ENCODE assay signal across 7 cellular contexts in the genomic region with DNA sequence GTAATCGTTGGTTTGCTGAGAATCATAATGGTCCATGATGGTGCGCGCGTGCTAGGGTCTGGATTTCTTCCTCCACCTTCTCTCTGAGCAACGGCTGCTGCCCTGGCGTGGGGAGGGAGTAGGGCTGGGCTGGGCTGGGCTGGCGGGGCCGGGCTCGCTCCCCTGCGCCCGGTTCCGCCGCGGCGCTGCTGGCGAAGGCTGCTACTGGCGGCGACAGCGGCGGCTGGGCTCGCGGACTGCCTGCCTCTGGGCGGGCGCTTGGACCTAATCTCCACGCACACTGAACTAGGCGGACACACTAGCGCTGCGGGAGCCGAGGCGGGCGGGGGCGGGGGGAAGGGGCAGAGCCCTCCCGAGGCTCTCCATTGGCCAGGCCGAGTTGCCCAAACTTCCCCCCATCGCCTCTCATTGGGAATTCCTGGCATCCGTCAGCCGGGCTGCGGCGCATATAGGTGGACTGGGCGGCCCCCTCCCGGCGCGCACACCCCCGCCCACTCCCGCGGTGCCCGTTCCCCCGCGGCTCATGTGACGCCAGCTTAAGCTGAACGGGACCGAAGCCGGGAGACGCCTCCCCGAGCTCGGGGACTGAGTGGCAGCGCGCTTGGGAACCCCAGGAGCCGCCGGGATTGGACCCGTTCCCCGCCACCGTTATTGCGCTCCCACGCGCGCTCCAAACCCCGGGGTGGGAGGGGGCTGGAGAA. TPM values are rescaled to one million over a fixed set of nuclear protein-coding genes. Genes with fewer than 3 reads are reported as not detected.
DNase-seq lines count a peak whose midpoint lies in the region; TF ChIP-seq lines count a peak whose summit lies in the region.

A gene (minus strand): TSS at position 282 of the 701 bp plus-strand sequence. CDS start 246 bp downstream, at position 36.

- DNase-seq in NCI-H1092 treated with DMSO at 0.1 percent for 48 hours (lab: John Stamatoyannopoulos, UW) (peak; percentile 96), SKM-1 treated with dmso at 0.1 percent for 144 hours (lab: John Stamatoyannopoulos, UW; ENCODE audit: unreplicated experiment) (peak; percentile 71), globus pallidus (ENCODE audit: low spot score) (peak; percentile 70), neuronal stem cell (ENCODE audit: low spot score) (peak; percentile 97)
- DNase-seq in activated naive CD8-positive, alpha-beta T cell treated with anti-CD3 and anti-CD28 coated beads for 36 hours = peak; percentile 85

- H3K27ac Mint-ChIP-seq in activated naive CD8-positive, alpha-beta T cell treated with anti-CD3 and anti-CD28 coated beads for 36 hours = peak within 1 kb of the TSS; percentile 92

- H3K36me3 Mint-ChIP-seq in activated naive CD8-positive, alpha-beta T cell treated with anti-CD3 and anti-CD28 coated beads for 36 hours = peaks cover 29% of the 10 kb centered on the region

- no peaks in the 10 kb centered on the region for H3K27me3 Mint-ChIP-seq in activated naive CD8-positive, alpha-beta T cell treated with anti-CD3 and anti-CD28 coated beads for 36 hours

- peaks cover 0 to 7% (median 0%) of the 10 kb centered on the region in 3 experiments for H3K27me3 ChIP-seq in neuronal stem cell (ENCODE audit: control insufficient read depth in 3 of 3, insufficient read depth in 3 of 3, low read depth in 1 of 3, low read length in 3 of 3)

- H3K36me3 ChIP-seq in neuronal stem cell (replicated peaks in 1 of 2; ENCODE audit: control insufficient read depth in 2 of 2, insufficient read depth in 2 of 2, low read length in 2 of 2) = peaks cover 9 to 29% of the 10 kb centered on the region in 2 donors

- H3K4me3 Mint-ChIP-seq in activated naive CD8-positive, alpha-beta T cell treated with anti-CD3 and anti-CD28 coated beads for 36 hours = peak within 1 kb of the TSS; percentile 88

- H2BK5ac ChIP-seq in neuronal stem cell (ENCODE audit: low read length) = peak within 1 kb of the TSS; percentile 97

- H3K4me3 ChIP-seq in neuronal stem cell (ENCODE audit: low read length in 2 of 2) = peak within 1 kb of the TSS; percentile 92 to 97

- H3K9me3 Mint-ChIP-seq in activated naive CD8-positive, alpha-beta T cell treated with anti-CD3 and anti-CD28 coated beads for 36 hours = peaks cover 6% of the 10 kb centered on the region

- H3K27ac ChIP-seq in neuronal stem cell (replicated peaks; ENCODE audit: low read length) = peak within 1 kb of the TSS; percentile 99
- peak within 1 kb of the TSS; percentile 69 for H3K27ac ChIP-seq in temporal lobe (ENCODE audit: low read depth, low read length)

- H2BK15ac ChIP-seq in neuronal stem cell (ENCODE audit: low read length) = peak within 1 kb of the TSS; percentile 95

- H3K79me1 ChIP-seq in neuronal stem cell (ENCODE audit: low read depth, low read length) = peaks cover 17% of the 10 kb centered on the region

- peak within 1 kb of the TSS; percentile 95 for H2BK120ac ChIP-seq in neuronal stem cell (ENCODE audit: low read depth, low read length)

- peaks cover 21 to 27% of the 10 kb centered on the region in 2 donors for H3K4me1 ChIP-seq in neuronal stem cell (ENCODE audit: control insufficient read depth in 2 of 2, insufficient read depth in 1 of 2, low read depth in 1 of 2, low read length in 2 of 2)

- peak within 1 kb of the TSS; percentile 19 for H4K91ac ChIP-seq in neuronal stem cell (ENCODE audit: low read depth, low read length, poor library complexity)

- no peaks in the 10 kb centered on the region for H3K9me3 ChIP-seq in neuronal stem cell (replicated peaks in 1 of 2; ENCODE audit: control insufficient read depth in 2 of 2, insufficient read depth in 1 of 2, low read depth in 1 of 2, low read length in 2 of 2)

- no peak within 1 kb of the TSS for H3K4ac ChIP-seq in neuronal stem cell (ENCODE audit: low read length)

- H2AFZ ChIP-seq in neuronal stem cell (ENCODE audit: low read length) = peak within 1 kb of the TSS; percentile 95

- peaks cover 53% of the 10 kb centered on the region for H3K4me1 Mint-ChIP-seq in activated naive CD8-positive, alpha-beta T cell treated with anti-CD3 and anti-CD28 coated beads for 36 hours

- peak within 1 kb of the TSS; percentile 64 for H2AK5ac ChIP-seq in neuronal stem cell (ENCODE audit: low read depth, low read length)

- H3K9ac ChIP-seq in neuronal stem cell (ENCODE audit: low read depth, low read length, poor library complexity) = peak within 1 kb of the TSS; percentile 99

- WGBS in neuronal stem cell (ENCODE audit: extremely low coverage in 2 of 2, insufficient read length in 2 of 2, insufficient replicate concordance in 1 of 2), 2 donors = no CpG with 5 or more reads among the region's 68 CpGs

- peak within 1 kb of the TSS; percentile 82 for H3K4me2 ChIP-seq in neuronal stem cell (ENCODE audit: insufficient read depth, low read length, poor library complexity, severe bottlenecking)

- H3K14ac ChIP-seq in neuronal stem cell (ENCODE audit: low read length) = peak within 1 kb of the TSS; percentile 98

- H4K8ac ChIP-seq in neuronal stem cell (ENCODE audit: low read depth, low read length) = peak within 1 kb of the TSS; percentile 94

- peak within 1 kb of the TSS; percentile 100 for H3K18ac ChIP-seq in neuronal stem cell (ENCODE audit: low read length)

- peak; percentile 58 for TF ChIP-seq POLR2A in GM18526 (IDR thresholded peaks at IDR 0.05; ENCODE audit: extremely low read depth, insufficient read length)

- H3K23ac ChIP-seq in neuronal stem cell (ENCODE audit: low read depth, low read length, poor library complexity) = peak within 1 kb of the TSS; percentile 97

- H2BK12ac ChIP-seq in neuronal stem cell (ENCODE audit: low read length) = no peak within 1 kb of the TSS

RNA-seq across cellular contexts. Expression of the gene that starts here (rescaled TPM):
- total RNA-seq in activated naive CD8-positive, alpha-beta T cell treated with anti-CD3 and anti-CD28 coated beads for 36 hours = 100 to 1,000 TPM; 171 to 177 TPM
- polyA plus RNA-seq in neuronal stem cell (2013, experiment 1 of 2) = 88.8 TPM
- 87.0 TPM for polyA plus RNA-seq in neuronal stem cell (2013, experiment 2 of 2)
- 21.4 TPM for total RNA-seq in temporal lobe

Comparison
In these comparisons a context has a peak if more than half of its experiments do, and no peak if none do; other contexts are left out.
1. Peak in every context shown above with its lines: DNase-seq, H3K4me3 ChIP-seq and H3K27ac ChIP-seq.